Comparison of ENCODE assay signal across 8 cellular contexts in the genomic region with DNA sequence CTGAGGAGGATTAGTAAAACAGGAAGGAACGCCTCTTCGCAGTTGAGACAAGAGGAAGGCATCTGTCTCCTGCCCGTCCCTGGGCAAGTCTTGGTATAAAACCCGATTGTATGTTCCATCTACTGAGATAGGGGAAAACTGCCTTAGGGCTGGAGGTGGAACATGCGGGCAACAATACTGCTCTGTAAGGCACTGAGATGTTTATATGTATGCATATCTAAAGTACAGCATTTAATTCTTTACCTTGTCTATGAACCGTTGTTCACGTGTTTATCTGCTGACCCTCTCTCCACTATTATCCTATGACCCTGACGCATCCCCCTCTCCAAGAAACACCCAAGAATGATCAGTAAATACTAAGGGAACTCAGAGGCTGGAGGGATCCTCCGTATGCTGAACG. TPM values are rescaled to one million over a fixed set of nuclear protein-coding genes. Genes with fewer than 3 reads are reported as not detected.
A peak's percentile ranks its signal among the peaks of the same experiment; 100 is the strongest.
DNase-seq lines count a peak whose midpoint lies in the region; ATAC-seq and TF ChIP-seq lines count a peak whose summit lies in the region.

No MANE protein-coding gene starts in this region.

- H3K9me3 ChIP-seq in H9 (ENCODE audit: control insufficient read depth, low read depth, low read length) (no peaks in the 10 kb centered on the region), Panc1 (ENCODE audit: control insufficient read depth, insufficient read depth, low read depth, low read length) (no peaks in the 10 kb centered on the region)

- no peak overlapping the region for H4K91ac ChIP-seq in H9 (ENCODE audit: insufficient read length, low read depth, low read length)

- no peak overlapping the region for H3K23ac ChIP-seq in H9 (ENCODE audit: insufficient read length, low read depth, low read length)

- H3K27ac Mint-ChIP-seq in H9 = peak overlapping the region in 2 of 3 experiments; percentile 88 to 95; a peak in 5 of 7 replicates

- H4K5ac ChIP-seq in H9 (ENCODE audit: insufficient read length, low read depth, low read length) = no peak overlapping the region

- no peak for DNase-seq in H9
- DNase-seq in Panc1 (ENCODE audit: low read depth, low spot score) = no peak
- no peak for DNase-seq in epithelial cell of esophagus (ENCODE audit: low read depth)
- no peak for DNase-seq in NK-92 treated with Interleukin-12 subunit alpha and Interleukin-12 subunit beta, amount 100 ng/mL, for 24 hours (lab: John Stamatoyannopoulos, UW)
- DNase-seq in SW480 (ENCODE audit: low spot score) = no peak

- no peak overlapping the region for H3K56ac ChIP-seq in H9 (ENCODE audit: insufficient read length, low read depth, low read length)

- peak overlapping the region; percentile 95 to 97 for H3K4me3 Mint-ChIP-seq in H9

- H3K9me3 Mint-ChIP-seq in H9 = no peaks in the 10 kb centered on the region; a peak in 2 of 5 replicates

- H3K9ac ChIP-seq in H9 (ENCODE audit: extremely low read depth, insufficient read length, low read length) (no peak overlapping the region), rectal smooth muscle tissue (ENCODE audit: low read length) (peak overlapping the region; percentile 76)

- H2AK5ac ChIP-seq in H9 (ENCODE audit: insufficient read length, low read length) = no peak overlapping the region

- no peak overlapping the region for H2BK15ac ChIP-seq in H9 (ENCODE audit: low read depth, low read length)

- H4K20me1 ChIP-seq in H9 (ENCODE audit: control insufficient read depth, insufficient read depth, insufficient read length) = no peaks in the 10 kb centered on the region

- H2BK20ac ChIP-seq in H9 (ENCODE audit: low read depth, low read length, poor library complexity, severe bottlenecking) = no peak overlapping the region

- no peak overlapping the region for H3T11ph ChIP-seq in H9 (ENCODE audit: low read length)

- H3K4me1 Mint-ChIP-seq in H9 = peaks cover 17 to 21% of the 10 kb centered on the region in 2 experiments

- no peak overlapping the region for H2AFZ ChIP-seq in H9 (ENCODE audit: low read length)

- H3K23me2 ChIP-seq in H9 (ENCODE audit: insufficient read length, low read depth, low read length, poor library complexity, severe bottlenecking) = peaks cover 10% of the 10 kb centered on the region

- H3K27ac ChIP-seq in H9 (ENCODE audit: insufficient read length, low read depth, low read length) = no peak overlapping the region
- H3K27ac ChIP-seq in Panc1 (ENCODE audit: low read length) = peak overlapping the region; percentile 86
- peak overlapping the region; percentile 84 for H3K27ac ChIP-seq in rectal smooth muscle tissue (ENCODE audit: low read depth, low read length)

- WGBS in H9 (ENCODE audit: extremely low coverage, insufficient read length, low lambda C conversion rate) = no CpG with 5 or more reads among the region's 10 CpGs

- H3K4me3 ChIP-seq in Panc1 (ENCODE audit: low read depth in 2 of 2, low read length in 2 of 2) = peak overlapping the region; percentile 39 to 55
- H3K4me3 ChIP-seq in epithelial cell of esophagus (ENCODE audit: low read length) = peak overlapping the region; percentile 98
- H3K4me3 ChIP-seq in rectal smooth muscle tissue (ENCODE audit: low read length) = peak overlapping the region; percentile 95

- peak overlapping the region; percentile 30 for H3K4me2 ChIP-seq in H9 (ENCODE audit: insufficient read depth, insufficient read length, low read length)

- POLR2A ChIA-PET in Panc1 (lab: Charles Lee) = interaction anchor here (0.6 to 2.3 kb wide), 21 partner anchors 11 to 372 kb away, joined by 3 to 46 read pairs (median 6); partner anchors contain the start of genes DLL3, EID2B, RPS16 and SUPT5H

- H4K8ac ChIP-seq in H9 (replicated peaks; ENCODE audit: insufficient read length, low read depth, low read length) = no peak overlapping the region

- ATAC-seq in Panc1 (peak; percentile 2), GM18502 (IDR thresholded peaks at IDR 0.05; ENCODE audit: poor library complexity, unreplicated experiment) (no peak), HG03571 (IDR thresholded peaks at IDR 0.05; ENCODE audit: unreplicated experiment) (no peak)

- TSS peak; percentile 97 for BruUV-seq in Panc1 (replicated peaks; lab: Mats Ljungman, UMichigan)

- no peaks in the 10 kb centered on the region for H3K4me1 ChIP-seq in H9 (ENCODE audit: insufficient read depth, low read length)
- peaks cover 23% of the 10 kb centered on the region for H3K4me1 ChIP-seq in Panc1 (ENCODE audit: control insufficient read depth, insufficient read depth, low read length)
- peaks cover 11% of the 10 kb centered on the region for H3K4me1 ChIP-seq in rectal smooth muscle tissue (ENCODE audit: control insufficient read depth, insufficient read depth, low read length)

- peaks cover 12% of the 10 kb centered on the region for H3K79me2 ChIP-seq in H9 (ENCODE audit: insufficient read depth, low read length)

- H3K36me3 ChIP-seq in Panc1 (ENCODE audit: control insufficient read depth, insufficient read depth, low read length) (peaks cover 39% of the 10 kb centered on the region), rectal smooth muscle tissue (ENCODE audit: control insufficient read depth, insufficient read depth, low read length) (peaks cover 12% of the 10 kb centered on the region)

- no peak overlapping the region for H2BK12ac ChIP-seq in H9 (ENCODE audit: insufficient read length, low read depth, low read length)

- peaks cover 25 to 55% (median 50%) of the 10 kb centered on the region in 3 experiments; a peak in 6 of 7 replicates for H3K36me3 Mint-ChIP-seq in H9 (ENCODE audit: insufficient read depth in 1 of 3, low read depth in 3 of 3)

- H3K79me1 ChIP-seq in H9 (ENCODE audit: insufficient read depth, low read depth, low read length, poor library complexity, severe bottlenecking) = peaks cover 12% of the 10 kb centered on the region

- no peak overlapping the region for H3K14ac ChIP-seq in H9 (ENCODE audit: insufficient read depth, low read length)

- H3K4ac ChIP-seq in H9 (ENCODE audit: low read depth, low read length) = no peak overlapping the region

- no peaks in the 10 kb centered on the region for H3K27me3 Mint-ChIP-seq in H9 (ENCODE audit: low read depth)

- intact Hi-C loops in Panc1 (cut with micrococcal nuclease; ENCODE audit: unreplicated experiment) = loop anchor here (2.0 kb wide), 1 partner anchor 27 kb away; no protein-coding TSS in a partner anchor

- CTCF ChIA-PET in Panc1 (lab: Charles Lee) = interaction anchor here (0.5 to 2.1 kb wide), 10 partner anchors 18 to 287 kb away, joined by 3 to 24 read pairs (median 8); partner anchors contain the start of genes DLL3, EID2B and SAMD4B

- in situ Hi-C loops in Panc1 (cut with HindIII; ENCODE audit: low pct_unique_long_range_greater_than_20kb, low sequenced_read_pairs) = no loop called here

- no peak overlapping the region for H2BK5ac ChIP-seq in H9 (ENCODE audit: insufficient read length, low read length)

- H3K27me3 ChIP-seq in H9 (ENCODE audit: insufficient read depth, low read length) (no peaks in the 10 kb centered on the region), Panc1 (ENCODE audit: control insufficient read depth, insufficient read depth, low read length) (no peaks in the 10 kb centered on the region), rectal smooth muscle tissue (ENCODE audit: control insufficient read depth, insufficient read depth, low read length) (no peaks in the 10 kb centered on the region)

- H2BK120ac ChIP-seq in H9 (ENCODE audit: low read depth, low read length, poor library complexity, severe bottlenecking) = no peak overlapping the region

- no peak for TF ChIP-seq CTCF in H9 (conservative IDR thresholded peaks at IDR 0.05)
- TF ChIP-seq CTCF in Panc1 (IDR thresholded peaks at IDR 0.05) = no peak
- TF ChIP-seq CTCF in epithelial cell of esophagus (IDR thresholded peaks at IDR 0.05; ENCODE audit: insufficient read depth, low read depth, low read length, missing control alignments) = no peak

- H3K18ac ChIP-seq in H9 (ENCODE audit: insufficient read length, low read depth, low read length) = no peak overlapping the region

RNA-seq across cellular contexts. Expression of gene TIMM50, which starts 0.7 kb away (rescaled TPM):
- total RNA-seq in H9 (2021) (121 and 128 TPM in 2 replicates), Panc1 (2021; ENCODE audit: unreplicated experiment) (1,837 TPM)
- polyA plus RNA-seq in Panc1 (2012; ENCODE audit: insufficient read length) = 1,800 TPM

RNA-seq across cellular contexts. Expression of gene DLL3, which starts 18.8 kb away (rescaled TPM):
- 2.4 and 2.5 TPM in 2 replicates for total RNA-seq in H9 (2021)
- 76.9 TPM for total RNA-seq in Panc1 (2021; ENCODE audit: unreplicated experiment)
- 106 TPM for polyA plus RNA-seq in Panc1 (2012; ENCODE audit: insufficient read length)

RNA-seq across cellular contexts. Expression of gene SUPT5H, which starts 34.5 kb away (rescaled TPM):
- 141 and 145 TPM in 2 replicates for total RNA-seq in H9 (2021)
- total RNA-seq in Panc1 (2021; ENCODE audit: unreplicated experiment) = 1,614 TPM
- 1,718 TPM for polyA plus RNA-seq in Panc1 (2012; ENCODE audit: insufficient read length)

RNA-seq across cellular contexts. Expression of gene SELENOV, which starts 35.0 kb away (rescaled TPM):
- total RNA-seq in H9 (2021) (6.7 and 6.9 TPM in 2 replicates), Panc1 (2021; ENCODE audit: unreplicated experiment) (0.80 TPM)
- 0.65 TPM for polyA plus RNA-seq in Panc1 (2012; ENCODE audit: insufficient read length)

RNA-seq across cellular contexts. Expression of gene RPS16, which starts 44.2 kb away (rescaled TPM):
- total RNA-seq in H9 (2021) (2,711 and 2,810 TPM in 2 replicates), Panc1 (2021; ENCODE audit: unreplicated experiment) (27,832 TPM)
- polyA plus RNA-seq in Panc1 (2012; ENCODE audit: insufficient read length) = 38,578 TPM

Comparison
In these comparisons a context has a peak if more than half of its experiments do, and no peak if none do; other contexts are left out.
1. H3K4me3 ChIP-seq: peak in every context shown above with its lines; median percentile 98 in epithelial cell of esophagus; 95 in rectal smooth muscle tissue; 47 in Panc1.
2. RNA of gene TIMM50, which starts 0.7 kb away (total RNA-seq): 1,837 TPM in Panc1 (single experiment); 121 to 128 TPM in H9; every median in the first group is over 10 times any median in the second.
3. RNA of gene DLL3, which starts 18.8 kb away (total RNA-seq): 76.9 TPM in Panc1 (single experiment); 2.4 to 2.5 TPM in H9; every median in the first group is over 10 times any median in the second.
4. RNA of gene SUPT5H, which starts 34.5 kb away (total RNA-seq): 1,614 TPM in Panc1 (single experiment); 141 to 145 TPM in H9; every median in the first group is over 10 times any median in the second.